In the genomic region with DNA sequence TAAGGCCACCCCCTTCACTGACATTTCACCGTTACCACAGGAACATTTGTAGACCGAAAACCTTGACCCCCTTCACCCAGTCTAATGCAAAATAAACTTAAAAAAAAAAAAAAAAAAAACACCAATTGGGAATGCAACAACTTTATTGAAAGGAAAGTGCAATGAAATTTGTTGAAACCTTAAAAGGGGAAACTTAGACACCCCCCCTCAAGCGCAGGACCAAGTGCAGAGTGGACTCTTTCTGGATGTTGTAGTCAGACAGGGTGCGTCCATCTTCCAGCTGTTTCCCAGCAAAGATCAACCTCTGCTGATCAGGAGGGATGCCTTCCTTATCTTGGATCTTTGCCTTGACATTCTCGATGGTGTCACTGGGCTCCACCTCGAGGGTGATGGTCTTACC, we compare ENCODE assay signal across 8 cellular contexts. TPM values are rescaled to one million over a fixed set of nuclear protein-coding genes. Genes with fewer than 3 reads are reported as not detected.
DNase-seq lines count a peak whose midpoint lies in the region; ATAC-seq, FAIRE-seq and TF ChIP-seq lines count a peak whose summit lies in the region.
"Not testable (repeated sequence)": the region's sequence is repeated elsewhere in the genome, so short reads cannot be mapped to it uniquely, and the experiment has no call there.

No MANE protein-coding gene starts in this region.

- 75% methylated on average over 5 of the region's 6 CpGs for WGBS in K562 (ENCODE audit: insufficient coverage, low coverage, missing lambda C conversion rate)
- 70% methylated on average over 6 of the region's 6 CpGs for WGBS in esophagus muscularis mucosa
- no CpG with 5 or more reads among the region's 6 CpGs for WGBS in trophoblast cell (ENCODE audit: extremely low coverage, insufficient coverage, insufficient read length)

- H3K9ac ChIP-seq in BLaER1 treated with 17β-estradiol and CSF1 and Interleukin-3, amounts not matched to agents 10 nM and 100 nM: peak overlapping the region in 7 of 11 experiments; percentile 5 to 71 (median 40); a peak in 7 of 22 replicates
- H3K9ac ChIP-seq in K562 (ENCODE audit: insufficient read depth in 1 of 2, low read depth in 2 of 2, low read length in 2 of 2); trophoblast cell (ENCODE audit: low read length): not testable (repeated sequence)

- not testable (repeated sequence) for H3K27me3 Mint-ChIP-seq in IgD-negative memory B cell; activated CD4-positive, alpha-beta memory T cell treated with anti-CD3 and anti-CD28 coated beads, Interleukin-2, amount 10 ng/mL, durations not matched to agents 7 days and 5 days

- not testable (repeated sequence) for H3K27ac ChIP-seq in BLaER1 treated with 17β-estradiol and CSF1 and Interleukin-3, amounts not matched to agents 10 nM and 100 nM; K562 (ENCODE audit: extremely low read depth, low read depth, low read length); trophoblast cell (ENCODE audit: low read depth, low read length); thoracic aorta
- H3K27ac ChIP-seq in esophagus muscularis mucosa (replicated peaks in 1 of 4) (peak overlapping the region; percentile 70 to 80 (median 73)), lower lobe of right lung (peak overlapping the region; percentile 56)

- CTCF ChIA-PET in activated CD4-positive, alpha-beta memory T cell treated with anti-CD3 and anti-CD28 coated beads, Interleukin-2, amount 10 ng/mL, durations not matched to agents 7 days and 5 days (lab: Charles Lee): interaction anchor here (1.3 to 2.3 kb wide), 2 partner anchors 12 to 29 kb away, joined by 3 to 12 read pairs; no protein-coding TSS in a partner anchor
- CTCF ChIA-PET in K562 (lab: Yijun Ruan, JAX; ENCODE audit: low intra/inter-chr PET ratio): not testable (repeated sequence)

- peaks cover 15% of the 10 kb centered on the region for H3K36me3 Mint-ChIP-seq in IgD-negative memory B cell
- peaks cover 46% of the 10 kb centered on the region for H3K36me3 Mint-ChIP-seq in activated CD4-positive, alpha-beta memory T cell treated with anti-CD3 and anti-CD28 coated beads, Interleukin-2, amount 10 ng/mL, durations not matched to agents 7 days and 5 days (ENCODE audit: low read depth)

- not testable (repeated sequence) for FAIRE-seq in K562 (lab: Jason Lieb, UNC)

- not testable (repeated sequence) for DNase-seq in activated CD4-positive, alpha-beta memory T cell treated with anti-CD3 and anti-CD28 coated beads, Interleukin-2, amount 10 ng/mL, durations not matched to agents 7 days and 5 days; K562 (ENCODE audit: extremely low read depth in 1 of 4, low spot score in 3 of 4); esophagus muscularis mucosa (ENCODE audit: extremely low spot score); lower lobe of right lung; thoracic aorta (ENCODE audit: low spot score)
- peak in 1 of 2 donors; percentile 54 for DNase-seq in trophoblast cell

- H3K4me2 ChIP-seq in BLaER1 treated with 17β-estradiol and CSF1 and Interleukin-3, amounts not matched to agents 10 nM and 100 nM: peak overlapping the region; percentile 34 to 96 (median 62)
- peak overlapping the region; percentile 35; the same call in 1 of the 2 replicates for H3K4me2 ChIP-seq in K562 (ENCODE audit: insufficient read depth, low read length)
- H3K4me2 ChIP-seq in trophoblast cell (ENCODE audit: low read length): peak overlapping the region; percentile 33

- H3K14ac ChIP-seq in trophoblast cell (ENCODE audit: low read length): not testable (repeated sequence)

- H3K18ac ChIP-seq in trophoblast cell (ENCODE audit: low read length): not testable (repeated sequence)

- peaks cover 33 to 45% (median 44%) of the 10 kb centered on the region in 3 donors for H3K4me1 Mint-ChIP-seq in IgD-negative memory B cell
- H3K4me1 Mint-ChIP-seq in activated CD4-positive, alpha-beta memory T cell treated with anti-CD3 and anti-CD28 coated beads, Interleukin-2, amount 10 ng/mL, durations not matched to agents 7 days and 5 days: peaks cover 59% of the 10 kb centered on the region

- H2BK12ac ChIP-seq in trophoblast cell (ENCODE audit: low read length): not testable (repeated sequence)

- TF ChIP-seq POLR2A in K562 (conservative IDR thresholded peaks at IDR 0.05); esophagus muscularis mucosa (IDR thresholded peaks at IDR 0.05; ENCODE audit: low read depth): not testable (repeated sequence)

- peak overlapping the region; percentile 40 to 85 (median 48) for H3K4me3 Mint-ChIP-seq in IgD-negative memory B cell
- peak overlapping the region; percentile 54 for H3K4me3 Mint-ChIP-seq in activated CD4-positive, alpha-beta memory T cell treated with anti-CD3 and anti-CD28 coated beads, Interleukin-2, amount 10 ng/mL, durations not matched to agents 7 days and 5 days

- POLR2A ChIA-PET in activated CD4-positive, alpha-beta memory T cell treated with anti-CD3 and anti-CD28 coated beads, Interleukin-2, amount 10 ng/mL, durations not matched to agents 7 days and 5 days (lab: Charles Lee): interaction anchor here (1.1 to 4.0 kb wide), 4 partner anchors 8 to 27 kb away, joined by 5 to 53 read pairs (median 26); no protein-coding TSS in a partner anchor
- POLR2A ChIA-PET in K562 (lab: Yijun Ruan, JAX): interaction anchor here (1.0 to 8.2 kb wide), 13 partner anchors 10 to 156 kb away, joined by 3 to 127 read pairs (median 9); no protein-coding TSS in a partner anchor

- not testable (repeated sequence) for H2AK5ac ChIP-seq in trophoblast cell (ENCODE audit: low read length)

- H2AFZ ChIP-seq in K562 (ENCODE audit: low read depth, low read length); trophoblast cell (ENCODE audit: insufficient read depth, low read length, poor library complexity): not testable (repeated sequence)

- peak overlapping the region in 9 of 10 experiments; percentile 4 to 54 (median 37); a peak in 14 of 20 replicates for H3K4me3 ChIP-seq in BLaER1 treated with 17β-estradiol and CSF1 and Interleukin-3, amounts not matched to agents 10 nM and 100 nM
- H3K4me3 ChIP-seq in K562; trophoblast cell (ENCODE audit: low read depth, low read length): not testable (repeated sequence)
- H3K4me3 ChIP-seq in esophagus muscularis mucosa: peak overlapping the region; percentile 37 to 55 (median 40)
- H3K4me3 ChIP-seq in lower lobe of right lung: peak overlapping the region; percentile 38
- H3K4me3 ChIP-seq in thoracic aorta: peak overlapping the region; percentile 66

- H4K12ac ChIP-seq in trophoblast cell (ENCODE audit: low read depth, low read length): not testable (repeated sequence)

- peak overlapping the region; percentile 63 to 89 (median 78) for H3K27ac Mint-ChIP-seq in IgD-negative memory B cell
- not testable (repeated sequence) for H3K27ac Mint-ChIP-seq in activated CD4-positive, alpha-beta memory T cell treated with anti-CD3 and anti-CD28 coated beads, Interleukin-2, amount 10 ng/mL, durations not matched to agents 7 days and 5 days

- intact Hi-C loops in K562 (cut with micrococcal nuclease); lower lobe of right lung (cut with DNase I): not testable (repeated sequence)
- intact Hi-C loops in esophagus muscularis mucosa (cut with DNase I): loop anchor here (10.0 kb wide), 1 partner anchor 527 kb away; no protein-coding TSS in a partner anchor

- not testable (repeated sequence) for H3K9me3 Mint-ChIP-seq in IgD-negative memory B cell; activated CD4-positive, alpha-beta memory T cell treated with anti-CD3 and anti-CD28 coated beads, Interleukin-2, amount 10 ng/mL, durations not matched to agents 7 days and 5 days

- H3K4ac ChIP-seq in trophoblast cell (ENCODE audit: low read depth, low read length): not testable (repeated sequence)

- not testable (repeated sequence) for H4K91ac ChIP-seq in trophoblast cell (ENCODE audit: low read depth, low read length)

- H4K20me1 ChIP-seq in BLaER1 treated with 17β-estradiol and CSF1 and Interleukin-3, amounts not matched to agents 10 nM and 100 nM: peaks cover 56 to 70% (median 63%) of the 10 kb centered on the region in 11 experiments
- H4K20me1 ChIP-seq in K562 (replicated peaks; ENCODE audit: control insufficient read depth, insufficient read depth, low read length): peaks cover 37% of the 10 kb centered on the region

- H3K36me3 ChIP-seq in BLaER1 treated with 17β-estradiol and CSF1 and Interleukin-3, amounts not matched to agents 10 nM and 100 nM: peaks cover 31 to 39% (median 34%) of the 10 kb centered on the region in 11 experiments
- H3K36me3 ChIP-seq in K562 (ENCODE audit: control insufficient read depth, insufficient read depth, low read length): peaks cover 34% of the 10 kb centered on the region
- H3K36me3 ChIP-seq in esophagus muscularis mucosa: peaks cover 13 to 36% (median 26%) of the 10 kb centered on the region in 4 donors
- H3K36me3 ChIP-seq in lower lobe of right lung: peaks cover 31% of the 10 kb centered on the region
- peaks cover 18 to 21% of the 10 kb centered on the region in 2 experiments for H3K36me3 ChIP-seq in trophoblast cell (ENCODE audit: control insufficient read depth in 1 of 2, insufficient read depth in 2 of 2, low read length in 2 of 2)
- H3K36me3 ChIP-seq in thoracic aorta: peaks cover 21% of the 10 kb centered on the region

- not testable (repeated sequence) for ATAC-seq in K562; lower lobe of right lung; thoracic aorta (ENCODE audit: insufficient number of reproducible peaks, low FRiP score, low read depth)

- in situ Hi-C loops in K562 (cut with MboI): not testable (repeated sequence)

- TF ChIP-seq CTCF in K562 (IDR thresholded peaks at IDR 0.05 in 2 of 3, conservative IDR thresholded peaks at IDR 0.05 in 1 of 3; ENCODE audit: insufficient read depth in 2 of 3, low read depth in 1 of 3, low read length in 3 of 3); esophagus muscularis mucosa (IDR thresholded peaks at IDR 0.05); lower lobe of right lung (IDR thresholded peaks at IDR 0.05); thoracic aorta (IDR thresholded peaks at IDR 0.05): not testable (repeated sequence)

- not testable (repeated sequence) for H4K8ac ChIP-seq in trophoblast cell (ENCODE audit: low read depth, low read length)

- not testable (repeated sequence) for H3K27me3 ChIP-seq in BLaER1 treated with 17β-estradiol and CSF1 and Interleukin-3, amounts not matched to agents 10 nM and 100 nM; K562 (ENCODE audit: control insufficient read depth in 2 of 2, insufficient read depth in 2 of 2, low read length in 2 of 2); esophagus muscularis mucosa; lower lobe of right lung (ENCODE audit: low read depth); trophoblast cell (ENCODE audit: insufficient read depth, low read length); thoracic aorta (replicated peaks; ENCODE audit: insufficient read depth)

- not testable (repeated sequence) for H3K9me1 ChIP-seq in K562 (ENCODE audit: control insufficient read depth, insufficient read depth, low read length)

- peaks cover 31 to 51% (median 43%) of the 10 kb centered on the region in 10 experiments for H3K4me1 ChIP-seq in BLaER1 treated with 17β-estradiol and CSF1 and Interleukin-3, amounts not matched to agents 10 nM and 100 nM
- H3K4me1 ChIP-seq in K562 (replicated peaks in 1 of 2; ENCODE audit: control insufficient read depth in 2 of 2, insufficient read depth in 2 of 2, low read length in 2 of 2) (peaks cover 5 to 29% of the 10 kb centered on the region in 2 experiments; a peak in 3 of 5 replicates), esophagus muscularis mucosa (peaks cover 24 to 61% (median 52%) of the 10 kb centered on the region in 4 donors), lower lobe of right lung (peaks cover 55% of the 10 kb centered on the region), thoracic aorta (ENCODE audit: control insufficient read depth in 1 of 2, low read depth in 2 of 2) (peaks cover 21 to 42% of the 10 kb centered on the region in 2 donors)
- not testable (repeated sequence) for H3K4me1 ChIP-seq in trophoblast cell (ENCODE audit: control insufficient read depth in 1 of 2, insufficient read depth in 2 of 2, low read length in 2 of 2)

- not testable (repeated sequence) for H2BK5ac ChIP-seq in trophoblast cell (ENCODE audit: low read depth, low read length, poor library complexity)

- H3K9me3 ChIP-seq in BLaER1 treated with 17β-estradiol and CSF1 and Interleukin-3, amounts not matched to agents 10 nM and 100 nM (replicated peaks in 1 of 11); K562 (replicated peaks; ENCODE audit: control insufficient read depth, insufficient read depth, low read depth, low read length); esophagus muscularis mucosa; lower lobe of right lung; trophoblast cell (ENCODE audit: insufficient read depth, low read depth, low read length); thoracic aorta: not testable (repeated sequence)

- H3K79me2 ChIP-seq in K562 (ENCODE audit: control insufficient read depth, insufficient read depth, low read length) (peaks cover 55% of the 10 kb centered on the region), trophoblast cell (ENCODE audit: control insufficient read depth, insufficient read depth, low read length, poor library complexity) (peaks cover 16% of the 10 kb centered on the region)

- TF ChIP-seq EP300 in K562 (IDR thresholded peaks at IDR 0.05; ENCODE audit: low read length); esophagus muscularis mucosa (IDR thresholded peaks at IDR 0.05): not testable (repeated sequence)

- TF ChIP-seq RAD21 in K562 (CRISPR knock-in tag; conservative IDR thresholded peaks at IDR 0.05 in 1 of 2, IDR thresholded peaks at IDR 0.05 in 1 of 2): not testable (repeated sequence)

- H3K79me1 ChIP-seq in trophoblast cell (ENCODE audit: low read length): peaks cover 17% of the 10 kb centered on the region

- BruUV-seq in K562 (replicated peaks; lab: Mats Ljungman, UMichigan): not testable (repeated sequence)

- not testable (repeated sequence) for H3K23ac ChIP-seq in trophoblast cell (ENCODE audit: low read length)

- not testable (repeated sequence) for H2BK120ac ChIP-seq in trophoblast cell (ENCODE audit: insufficient read depth, low read length, poor library complexity)

RNA-seq across cellular contexts. Expression of a gene that starts 2.9 kb away (rescaled TPM):
- polyA plus RNA-seq in IgD-negative memory B cell: 1,893 TPM
- total RNA-seq in activated CD4-positive, alpha-beta memory T cell treated with anti-CD3 and anti-CD28 coated beads, Interleukin-2, amount 10 ng/mL, durations not matched to agents 7 days and 5 days: 1,000 to 10,000 TPM; 1,545 to 1,580 TPM
- 193 and 317 TPM in 2 replicates for total RNA-seq in K562 (2011; cell fraction: chromatin; rRNA removed; ENCODE audit: low replicate concordance)
- total RNA-seq in K562 (2011; cell fraction: nucleolus; rRNA removed): 188 and 214 TPM in 2 replicates
- total RNA-seq in K562 (2011; cell fraction: nucleoplasm; rRNA removed): 283 and 301 TPM in 2 replicates
- 717 and 744 TPM in 2 replicates for total RNA-seq in K562 (2014; rRNA removed)
- 771 and 813 TPM in 2 replicates for total RNA-seq in K562 (2014; rRNA removed; fragmentation: Illumina TruSeq; extraction: Trizol)
- total RNA-seq in K562 (2015; rRNA removed; fragmentation: Illumina TruSeq; extraction: Trizol): 795 and 812 TPM in 2 replicates
- 697 and 765 TPM in 2 replicates for total RNA-seq in K562 (2021)
- polyA plus RNA-seq in K562 (2011; rRNA removed): 1,118 and 1,197 TPM in 2 replicates
- 514 and 899 TPM in 2 replicates for polyA plus RNA-seq in K562 (2011; cell fraction: cytosol; rRNA removed)
- polyA plus RNA-seq in K562 (2011; cell fraction: nucleus; rRNA removed): 518 and 627 TPM in 2 replicates
- 1,269 and 1,358 TPM in 2 replicates for polyA plus RNA-seq in K562 (2012)
- 825 and 860 TPM in 2 replicates for polyA plus RNA-seq in K562 (2014; fragmentation: Illumina TruSeq; extraction: Trizol)
- polyA plus RNA-seq in K562 (2014; fragmentation: Nextera tagmentation; extraction: Ambion mirVana): 1,000 to 10,000 TPM in 1 of 2 experiments, 100 to 1,000 TPM in 1; 927 to 1,153 TPM
- polyA plus RNA-seq in K562 (2014; rRNA removed): 533 and 624 TPM in 2 replicates
- 765 and 975 TPM in 2 replicates for polyA minus RNA-seq in K562 (2011; rRNA and poly(A)+ RNA removed)
- polyA minus RNA-seq in K562 (2011; cell fraction: cytosol; rRNA and poly(A)+ RNA removed): 543 and 602 TPM in 2 replicates
- polyA minus RNA-seq in K562 (2011; cell fraction: nucleus; rRNA and poly(A)+ RNA removed): 77.0 and 177 TPM in 2 replicates
- total RNA-seq in esophagus muscularis mucosa: 1,000 to 10,000 TPM; 1,267 to 2,383 (median 1,576) TPM
- total RNA-seq in lower lobe of right lung: 977 TPM
- 1,300 and 1,363 TPM in 2 replicates for polyA plus RNA-seq in trophoblast cell (2013)
- total RNA-seq in thoracic aorta: 1,000 to 10,000 TPM; 1,069 to 1,422 TPM

RNA-seq across cellular contexts. Expression of a gene that starts 47.9 kb away (rescaled TPM):
- polyA plus RNA-seq in IgD-negative memory B cell (23.9 TPM), K562 (2011; rRNA removed) (81.9 and 168 TPM in 2 replicates), K562 (2014; fragmentation: Illumina TruSeq; extraction: Trizol) (143 and 152 TPM in 2 replicates), K562 (2014; fragmentation: Nextera tagmentation; extraction: Ambion mirVana) (1 to 10 TPM in 1 of 2 experiments, under 1 TPM in 1; 0.56 to 4.7 TPM), K562 (2014; rRNA removed) (79.2 and 92.6 TPM in 2 replicates)
- total RNA-seq in activated CD4-positive, alpha-beta memory T cell treated with anti-CD3 and anti-CD28 coated beads, Interleukin-2, amount 10 ng/mL, durations not matched to agents 7 days and 5 days: 1 to 10 TPM; 4.3 to 5.8 TPM
- 238 and 543 TPM in 2 replicates for total RNA-seq in K562 (2011; cell fraction: chromatin; rRNA removed; ENCODE audit: low replicate concordance)
- total RNA-seq in K562 (2011; cell fraction: nucleolus; rRNA removed): 351 and 425 TPM in 2 replicates
- total RNA-seq in K562 (2011; cell fraction: nucleoplasm; rRNA removed): 354 and 357 TPM in 2 replicates
- total RNA-seq in K562 (2014; rRNA removed) (52.8 and 83.0 TPM in 2 replicates), K562 (2014; rRNA removed; fragmentation: Illumina TruSeq; extraction: Trizol) (30.9 and 38.4 TPM in 2 replicates), K562 (2015; rRNA removed; fragmentation: Illumina TruSeq; extraction: Trizol) (36.0 and 38.7 TPM in 2 replicates), K562 (2021) (148 and 157 TPM in 2 replicates), esophagus muscularis mucosa (10 to 100 TPM in 2 of 4 donors, 1 to 10 TPM in 2; 8.3 to 24.1 (median 13.0) TPM), lower lobe of right lung (24.0 TPM), thoracic aorta (10 to 100 TPM in 1 of 2 donors, 1 to 10 TPM in 1; 8.8 to 13.1 TPM)
- polyA plus RNA-seq in K562 (2011; cell fraction: cytosol; rRNA removed): 161 and 163 TPM in 2 replicates
- 435 and 491 TPM in 2 replicates for polyA plus RNA-seq in K562 (2011; cell fraction: nucleus; rRNA removed)
- 87.6 and 124 TPM in 2 replicates for polyA plus RNA-seq in K562 (2012)
- 83.0 and 106 TPM in 2 replicates for polyA minus RNA-seq in K562 (2011; rRNA and poly(A)+ RNA removed)
- polyA minus RNA-seq in K562 (2011; cell fraction: cytosol; rRNA and poly(A)+ RNA removed): 90.2 and 100 TPM in 2 replicates
- 82.3 and 143 TPM in 2 replicates for polyA minus RNA-seq in K562 (2011; cell fraction: nucleus; rRNA and poly(A)+ RNA removed)
- 102 and 105 TPM in 2 replicates for polyA plus RNA-seq in trophoblast cell (2013)
